In genomic region chr20:51985013-51985415, GRCh38 we compare ENCODE assay signal across 9 cellular contexts.
DNase-seq lines count a peak whose midpoint lies in the region; ATAC-seq, FAIRE-seq and TF ChIP-seq lines count a peak whose summit lies in the region.
"Had no signal": no experiment of that assay in that cellular context is flagged by ENCODE, and none has a peak within 500 bp of the region (broad histone marks: within the 10 kb centered on the region; RNA-seq: fewer than 3 reads in every experiment).

No MANE protein-coding gene starts in this region.

- H3K27ac Mint-ChIP-seq in HFFc6 (peak overlapping the region; percentile 59), WTC11 (peak overlapping the region; percentile 80)
- H3K27ac Mint-ChIP-seq: T-helper 1 cell treated with Interleukin-12 subunit alpha and Interleukin-12 subunit beta and Interleukin-4 antibody, amounts not matched to agents 30 μg/mL and 1 μg/mL, for 36 hours had no signal

- H3K27me3 ChIP-seq in right cardiac atrium (ENCODE audit: control insufficient read depth, insufficient read depth) (no peaks in the 10 kb centered on the region), small intestine (ENCODE audit: control insufficient read depth in 2 of 2, insufficient read depth in 2 of 2, low read length in 2 of 2) (no peaks in the 10 kb centered on the region)

- H3K4me3 ChIP-seq in right cardiac atrium (ENCODE audit: low read length) (no peak overlapping the region), small intestine (ENCODE audit: low read depth in 1 of 2, low read length in 2 of 2) (no peak overlapping the region)

- FAIRE-seq in small intestine (lab: Jason Lieb, UNC): no peak
- no peak for FAIRE-seq in GM12892 (lab: Jason Lieb, UNC)

- H3K36me3 ChIP-seq in small intestine (ENCODE audit: control insufficient read depth in 2 of 2, insufficient read depth in 2 of 2, low read length in 2 of 2): no peaks in the 10 kb centered on the region

- peaks cover 16% of the 10 kb centered on the region for H3K4me1 Mint-ChIP-seq in HFFc6 (ENCODE audit: low read depth)
- peaks cover 12% of the 10 kb centered on the region for H3K4me1 Mint-ChIP-seq in WTC11

- peak; percentile 30; the same call in 1 of the 2 replicates for ATAC-seq in WTC11
- ATAC-seq in right cardiac atrium: peak; percentile 91 to 92
- no peak for ATAC-seq in HG02870 (IDR thresholded peaks at IDR 0.05; ENCODE audit: unreplicated experiment)

- H3K4me1 ChIP-seq in right cardiac atrium (ENCODE audit: control insufficient read depth, insufficient read depth, low read length) (no peaks in the 10 kb centered on the region), small intestine (ENCODE audit: control insufficient read depth in 2 of 2, insufficient read depth in 1 of 2, low read depth in 1 of 2, low read length in 1 of 2) (no peaks in the 10 kb centered on the region)

- CTCF ChIA-PET in WTC11 (lab: Charles Lee): interaction anchor here (0.6 to 1.4 kb wide), 4 partner anchors 25 to 185 kb away, joined by 3 to 8 read pairs (median 5); no protein-coding TSS in a partner anchor

- H3K36me3 Mint-ChIP-seq in HFFc6 (ENCODE audit: low read depth): no peaks in the 10 kb centered on the region
- 0 out of 2 replicates have a peak, but pooled peaks cover 2% of the 10 kb centered on the region for H3K36me3 Mint-ChIP-seq in WTC11

- H3K9me3 Mint-ChIP-seq in HFFc6 (no peaks in the 10 kb centered on the region), WTC11 (no peaks in the 10 kb centered on the region)
- H3K9me3 Mint-ChIP-seq: T-helper 1 cell treated with Interleukin-12 subunit alpha and Interleukin-12 subunit beta and Interleukin-4 antibody, amounts not matched to agents 30 μg/mL and 1 μg/mL, for 36 hours had no signal

- no peak for TF ChIP-seq POLR2A in GM12892 (IDR thresholded peaks at IDR 0.05; ENCODE audit: low read depth, low read length)

- POLR2A ChIA-PET in WTC11 (lab: Charles Lee): no interaction called here

- TF ChIP-seq CTCF in HFFc6 (IDR thresholded peaks at IDR 0.05): no peak
- TF ChIP-seq CTCF in WTC11 (IDR thresholded peaks at IDR 0.05): no peak

- peak; percentile 96 for DNase-seq in HFFc6
- DNase-seq in WTC11 (ENCODE audit: low spot score): no peak
- DNase-seq in right cardiac atrium: no peak
- DNase-seq in small intestine: peak; percentile 8
- DNase-seq in effector CD4-positive, alpha-beta T cell: no peak
- no peak for DNase-seq in stimulated activated CD4-positive, alpha-beta T cell treated with anti-CD3 and anti-CD28 coated beads, Interleukin-4, amount 100 ng/mL, for 24 hours
- no peak for DNase-seq in GM12892 (ENCODE audit: insufficient read length)

- H3K27ac ChIP-seq in right cardiac atrium (ENCODE audit: low read length): no peak overlapping the region
- H3K27ac ChIP-seq in small intestine (ENCODE audit: low read depth in 1 of 2, low read length in 1 of 2): peak overlapping the region in 1 of 2 donors; percentile 70

- H3K27me3 Mint-ChIP-seq in HFFc6 (ENCODE audit: insufficient read depth) (peaks cover 2% of the 10 kb centered on the region), WTC11 (ENCODE audit: low read depth) (no peaks in the 10 kb centered on the region)

- H3K4me3 Mint-ChIP-seq in HFFc6 (peak overlapping the region; percentile 12; the same call in 1 of the 2 replicates), WTC11 (no peak overlapping the region)
- H3K4me3 Mint-ChIP-seq: T-helper 1 cell treated with Interleukin-12 subunit alpha and Interleukin-12 subunit beta and Interleukin-4 antibody, amounts not matched to agents 30 μg/mL and 1 μg/mL, for 36 hours had no signal

- H3K9me3 ChIP-seq in right cardiac atrium (ENCODE audit: control insufficient read depth, low read length): no peaks in the 10 kb centered on the region
- H3K9me3 ChIP-seq in small intestine (ENCODE audit: control insufficient read depth, low read depth): no peaks in the 10 kb centered on the region

- intact Hi-C loops in right cardiac atrium (cut with DNase I): no loop called here

TF ChIP-seq in WTC11, 78 proteins besides CTCF, POLR2A, EP300 and RAD21:
- no peak for TF ChIP-seq NFATC4 (CRISPR knock-in tag; IDR thresholded peaks at IDR 0.05)
- TF ChIP-seq ETV6 (CRISPR knock-in tag; IDR thresholded peaks at IDR 0.05): no peak
- TF ChIP-seq GABPB1 (CRISPR knock-in tag; IDR thresholded peaks at IDR 0.05): peak; percentile 97

Comparison
In these comparisons a context has a peak if more than half of its experiments do, and no peak if none do; other contexts are left out.
1. DNase-seq: peak in HFFc6 (single experiment) and small intestine (single experiment); none in WTC11 (single experiment), right cardiac atrium (0 of 3), effector CD4-positive, alpha-beta T cell (single experiment), stimulated activated CD4-positive, alpha-beta T cell treated with anti-CD3 and anti-CD28 coated beads, Interleukin-4, amount 100 ng/mL, for 24 hours (single experiment) and GM12892 (single experiment).